8 cellular contexts compared by ENCODE assay signal in genomic region chr3:133412511-133413165, GRCh38. TPM values are rescaled to one million over a fixed set of nuclear protein-coding genes. Genes with fewer than 3 reads are reported as not detected.
DNase-seq lines count a peak whose midpoint lies in the region; ATAC-seq, FAIRE-seq and TF ChIP-seq lines count a peak whose summit lies in the region.
"Had no signal": no experiment of that assay in that cellular context is flagged by ENCODE, and none has a peak within 500 bp of the region (broad histone marks: within the 10 kb centered on the region; RNA-seq: fewer than 3 reads in every experiment).

No MANE protein-coding gene starts in this region.

- POLR2A ChIA-PET in K562 (lab: Yijun Ruan, JAX) = no interaction called here

- H3K4me3 ChIP-seq in K562 = no peak overlapping the region

- BruUV-seq in K562 (replicated peaks; lab: Mats Ljungman, UMichigan) = no TSS peak

- H3K4me1 Mint-ChIP-seq in HFFc6 (ENCODE audit: low read depth) = peaks cover 46% of the 10 kb centered on the region

- H3K27ac Mint-ChIP-seq in HFFc6 = peak overlapping the region; percentile 85

- H3K4me2 ChIP-seq in K562 (ENCODE audit: insufficient read depth, low read length) = no peak overlapping the region

- no peak for TF ChIP-seq CTCF in HFFc6 (IDR thresholded peaks at IDR 0.05)
- TF ChIP-seq CTCF in K562 (IDR thresholded peaks at IDR 0.05 in 2 of 3, conservative IDR thresholded peaks at IDR 0.05 in 1 of 3; ENCODE audit: insufficient read depth in 2 of 3, low read depth in 1 of 3, low read length in 3 of 3) = no peak

- FAIRE-seq in K562 (lab: Jason Lieb, UNC) (no peak), urothelium cell line (lab: Jason Lieb, UNC) (no peak)

- H3K4me1 ChIP-seq in K562 (replicated peaks in 1 of 2; ENCODE audit: control insufficient read depth in 2 of 2, insufficient read depth in 2 of 2, low read length in 2 of 2) = peaks cover 0 to 3% of the 10 kb centered on the region in 2 experiments; a peak in 1 of 5 replicates

- DNase-seq in HFFc6 = peak; percentile 49
- no peak for DNase-seq in K562 (ENCODE audit: extremely low read depth in 1 of 4, low spot score in 3 of 4)
- peak; percentile 49 for DNase-seq in iris pigment epithelial cell (ENCODE audit: low read depth)
- DNase-seq in stromal cell of bone marrow (ENCODE audit: low read depth) = peak; percentile 30
- DNase-seq in DMS153 treated with DMSO at 0.1 percent for 48 hours (lab: John Stamatoyannopoulos, UW; ENCODE audit: unreplicated experiment) = no peak
- DNase-seq in urothelium cell line (ENCODE audit: low spot score) = no peak

- no peak for TF ChIP-seq POLR2A in K562 (conservative IDR thresholded peaks at IDR 0.05)

- ATAC-seq in K562 (peak; percentile 40; the same call in 2 of the 3 replicates), GM21390 (IDR thresholded peaks at IDR 0.05; ENCODE audit: unreplicated experiment) (no peak)

- no peak overlapping the region; a peak in 1 of 4 replicates for H3K9ac ChIP-seq in K562 (ENCODE audit: insufficient read depth in 1 of 2, low read depth in 2 of 2, low read length in 2 of 2)

- no peaks in the 10 kb centered on the region for H3K36me3 ChIP-seq in K562 (ENCODE audit: control insufficient read depth, insufficient read depth, low read length)

- H2AFZ ChIP-seq in K562 (ENCODE audit: low read depth, low read length) = no peak overlapping the region

- no peaks in the 10 kb centered on the region for H3K79me2 ChIP-seq in K562 (ENCODE audit: control insufficient read depth, insufficient read depth, low read length)

- H3K36me3 Mint-ChIP-seq in HFFc6 (ENCODE audit: low read depth) = no peaks in the 10 kb centered on the region

- CTCF ChIA-PET in K562 (lab: Yijun Ruan, JAX; ENCODE audit: low intra/inter-chr PET ratio) = no interaction called here

- TF ChIP-seq RAD21 in K562 (CRISPR knock-in tag; conservative IDR thresholded peaks at IDR 0.05 in 1 of 2, IDR thresholded peaks at IDR 0.05 in 1 of 2) = no peak

- no peaks in the 10 kb centered on the region for H3K9me3 Mint-ChIP-seq in HFFc6

- H3K9me1 ChIP-seq in K562 (ENCODE audit: control insufficient read depth, insufficient read depth, low read length) = no peaks in the 10 kb centered on the region

- in situ Hi-C loops in K562 (cut with MboI) = no loop called here

- WGBS in K562 (ENCODE audit: insufficient coverage, low coverage, missing lambda C conversion rate) = 4% methylated on average over 12 of the region's 19 CpGs

- H3K9me3 ChIP-seq in K562 (replicated peaks; ENCODE audit: control insufficient read depth, insufficient read depth, low read depth, low read length) = no peaks in the 10 kb centered on the region

- no peak overlapping the region for H3K27ac ChIP-seq in K562 (ENCODE audit: extremely low read depth, low read depth, low read length)

- no peak for TF ChIP-seq EP300 in K562 (IDR thresholded peaks at IDR 0.05; ENCODE audit: low read length)

- H3K4me3 Mint-ChIP-seq in HFFc6 = peak overlapping the region; percentile 73

- H3K27me3 Mint-ChIP-seq in HFFc6 (ENCODE audit: insufficient read depth) = no peaks in the 10 kb centered on the region; the same call in 1 of the 2 replicates

- intact Hi-C loops in K562 (cut with micrococcal nuclease) = no loop called here

- no peaks in the 10 kb centered on the region for H4K20me1 ChIP-seq in K562 (replicated peaks; ENCODE audit: control insufficient read depth, insufficient read depth, low read length)

- peaks cover 2 to 11% of the 10 kb centered on the region in 2 experiments; a peak in 3 of 5 replicates for H3K27me3 ChIP-seq in K562 (ENCODE audit: control insufficient read depth in 2 of 2, insufficient read depth in 2 of 2, low read length in 2 of 2)

TF ChIP-seq in K562, 482 proteins besides CTCF, POLR2A, EP300 and RAD21:
- TF ChIP-seq FIP1L1 (IDR thresholded peaks at IDR 0.05; ENCODE audit: low read depth, low read length, poor library complexity, severe bottlenecking) = no peak
- TF ChIP-seq NFIX (CRISPR knock-in tag; IDR thresholded peaks at IDR 0.05; ENCODE audit: low read depth) = no peak
- TF ChIP-seq POLR3A (IDR thresholded peaks at IDR 0.05; ENCODE audit: borderline replicate concordance, extremely low read depth, insufficient read depth, insufficient read length) = no peak
- TF ChIP-seq ZNF398 (CRISPR knock-in tag; IDR thresholded peaks at IDR 0.05) = no peak
- TF ChIP-seq ZNF445 (CRISPR knock-in tag; IDR thresholded peaks at IDR 0.05; ENCODE audit: low read depth) = no peak
- no peak for TF ChIP-seq NCOA1 (IDR thresholded peaks at IDR 0.05; ENCODE audit: low read depth)
- no peak for TF ChIP-seq RNF219 (CRISPR knock-in tag; IDR thresholded peaks at IDR 0.05)
- no peak for TF ChIP-seq NCOA6 (IDR thresholded peaks at IDR 0.05)
- no peak for TF ChIP-seq MIER1 (IDR thresholded peaks at IDR 0.05; ENCODE audit: low read depth)
- TF ChIP-seq PREB (CRISPR knock-in tag; IDR thresholded peaks at IDR 0.05) = no peak
TF ChIP-seq in K562: peak in this region for 0.

RNA-seq across cellular contexts. Expression of gene BFSP2, which starts 12.8 kb away (rescaled TPM):
- total RNA-seq in HFFc6 (2021; fragmentation: NEBNext Ultra II Directional; extraction: Animal tissue kit (Norgen Biotek cat#: 25700)) = not detected
- not detected in 2 replicates for total RNA-seq in K562 (2011; cell fraction: chromatin; rRNA removed; ENCODE audit: low replicate concordance)
- not detected in 2 replicates for total RNA-seq in K562 (2011; cell fraction: nucleolus; rRNA removed)
- not detected in 2 replicates for total RNA-seq in K562 (2011; cell fraction: nucleoplasm; rRNA removed)
- total RNA-seq in K562 (2014; rRNA removed) (not detected in 2 replicates), K562 (2014; rRNA removed; fragmentation: Illumina TruSeq; extraction: Trizol) (not detected in 2 replicates), K562 (2015; rRNA removed; fragmentation: Illumina TruSeq; extraction: Trizol) (not detected in 2 replicates), K562 (2021) (not detected in 2 replicates)
- polyA plus RNA-seq in K562 (2011; rRNA removed) (not detected in 2 replicates), K562 (2014; fragmentation: Illumina TruSeq; extraction: Trizol) (not detected in 2 replicates), K562 (2014; fragmentation: Nextera tagmentation; extraction: Ambion mirVana) (not detected), K562 (2014; rRNA removed) (not detected in 2 replicates)
- polyA plus RNA-seq in K562 (2011; cell fraction: cytosol; rRNA removed) = not detected in 2 replicates
- not detected in 2 replicates for polyA plus RNA-seq in K562 (2011; cell fraction: nucleus; rRNA removed)
- polyA plus RNA-seq in K562 (2012) = not detected in 2 replicates
- not detected in 2 replicates for polyA minus RNA-seq in K562 (2011; rRNA and poly(A)+ RNA removed)
- polyA minus RNA-seq in K562 (2011; cell fraction: cytosol; rRNA and poly(A)+ RNA removed) = not detected in 2 replicates
- polyA minus RNA-seq in K562 (2011; cell fraction: nucleus; rRNA and poly(A)+ RNA removed) = not detected in 2 replicates
- total RNA-seq: SK-MEL-5 had no signal

Comparison
In these comparisons a context has a peak if more than half of its experiments do, and no peak if none do; other contexts are left out.
1. DNase-seq: peak in HFFc6 (single experiment), iris pigment epithelial cell (single experiment) and stromal cell of bone marrow (single experiment); none in K562 (0 of 4), DMS153 treated with DMSO at 0.1 percent for 48 hours (single experiment) and urothelium cell line (single experiment).